ENCODE assay signal across 7 cellular contexts in genomic region chr16:28019218-28019617, GRCh38. TPM values are rescaled to one million over a fixed set of nuclear protein-coding genes. Genes with fewer than 3 reads are reported as not detected.
"Had no signal": no experiment of that assay in that cellular context is flagged by ENCODE, and none has a peak within 500 bp of the region (broad histone marks: within the 10 kb centered on the region; RNA-seq: fewer than 3 reads in every experiment).

No MANE protein-coding gene starts in this region.

- ATAC-seq: HepG2, K562 had no signal

- DNase-seq: IMR-90, KBM-7 had no signal

- H3K27ac ChIP-seq: HL-60 had no signal

- H3K4me3 ChIP-seq: K562 had no signal

RNA-seq across cellular contexts. Expression of gene GSG1L, which starts 44.3 kb away (rescaled TPM):
- total RNA-seq: HepG2, HT-29, HT1080, IMR-90, K562 had no signal
